17 cellular contexts compared by ENCODE assay signal in the genomic region with DNA sequence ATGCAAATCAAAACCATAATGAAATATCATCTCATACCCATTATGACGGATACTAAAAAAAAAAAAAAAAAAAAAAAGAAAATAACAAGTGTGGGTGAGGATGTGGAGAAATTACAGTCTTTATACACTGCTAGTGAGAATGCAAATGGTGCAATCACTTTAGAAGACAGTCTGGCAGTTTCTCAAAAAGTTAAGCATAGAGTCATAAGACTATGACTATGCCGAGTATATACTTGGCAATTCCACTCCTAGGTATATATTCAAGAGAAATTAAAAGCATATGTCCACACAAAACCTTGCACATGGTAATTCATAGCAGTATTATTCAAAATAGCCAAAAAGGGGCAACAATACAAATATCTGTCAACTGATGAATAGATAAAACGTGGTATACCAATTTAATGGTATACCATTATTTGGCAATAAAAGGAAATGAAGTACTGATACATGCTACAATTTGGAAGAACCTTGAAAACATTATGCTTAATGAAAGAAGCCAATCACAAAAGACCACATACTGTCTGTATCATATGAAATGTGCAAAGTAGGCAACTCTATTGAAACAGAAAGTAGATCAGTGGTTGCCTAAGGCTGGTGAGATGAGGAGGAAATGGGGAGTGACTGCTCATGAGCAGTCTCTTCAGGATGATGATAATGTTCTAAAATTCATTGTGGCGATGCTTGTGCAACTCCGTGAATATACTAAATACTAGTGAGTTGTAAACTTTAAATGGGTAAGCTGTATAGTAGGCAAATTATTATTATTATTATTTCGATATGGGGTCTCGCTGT.
DNase-seq lines count a peak whose midpoint lies in the region; ATAC-seq, FAIRE-seq and TF ChIP-seq lines count a peak whose summit lies in the region.
"Had no signal": no experiment of that assay in that cellular context is flagged by ENCODE, and none has a peak within 500 bp of the region (broad histone marks: within the 10 kb centered on the region; RNA-seq: fewer than 3 reads in every experiment).

No MANE protein-coding gene starts in this region.

- no peak overlapping the region for H2AFZ ChIP-seq in keratinocyte (ENCODE audit: control insufficient read depth, low read length)

- H3K9me3 ChIP-seq in keratinocyte (ENCODE audit: control insufficient read depth, low read depth, low read length) = no peaks in the 10 kb centered on the region
- H3K9me3 ChIP-seq: upper lobe of left lung had no signal

- H3K9me1 ChIP-seq in keratinocyte (ENCODE audit: control insufficient read depth, extremely low read depth, insufficient read depth, low read length) = no peaks in the 10 kb centered on the region

- H4K20me1 ChIP-seq in keratinocyte (ENCODE audit: control insufficient read depth, extremely low read depth, insufficient read depth, low read length) = no peaks in the 10 kb centered on the region

- ATAC-seq in GM18870 (IDR thresholded peaks at IDR 0.05; ENCODE audit: unreplicated experiment) (peak; percentile 48), left lobe of liver (no peak), HG03457 (IDR thresholded peaks at IDR 0.05; ENCODE audit: unreplicated experiment) (no peak), GM18868 (IDR thresholded peaks at IDR 0.05; ENCODE audit: unreplicated experiment) (no peak)
- ATAC-seq: naive thymus-derived CD4-positive, alpha-beta T cell; Panc1 had no signal

- H3K9ac ChIP-seq in keratinocyte (ENCODE audit: control insufficient read depth, extremely low read depth, insufficient read depth, low read length) = no peak overlapping the region

- TF ChIP-seq CTCF in choroid plexus epithelial cell (conservative IDR thresholded peaks at IDR 0.05; ENCODE audit: low read depth, low read length) = no peak
- no peak for TF ChIP-seq CTCF in keratinocyte (optimal IDR thresholded peaks at IDR 0.05 in 1 of 3, IDR thresholded peaks at IDR 0.05 in 1 of 3, conservative IDR thresholded peaks at IDR 0.05 in 1 of 3; ENCODE audit: extremely low read depth in 1 of 3, insufficient read depth in 2 of 3, low read length in 3 of 3)

- H3K27me3 ChIP-seq in keratinocyte (ENCODE audit: control insufficient read depth, extremely low read depth, insufficient read depth, low read length) = no peaks in the 10 kb centered on the region
- H3K27me3 ChIP-seq: upper lobe of left lung had no signal

- H3K36me3 ChIP-seq in keratinocyte (ENCODE audit: control insufficient read depth in 2 of 2, extremely low read depth in 1 of 2, insufficient read depth in 2 of 2, low read length in 2 of 2) = no peaks in the 10 kb centered on the region
- H3K36me3 ChIP-seq: upper lobe of left lung had no signal

- DNase-seq in MV-4-11 (lab: John Stamatoyannopoulos, UW) (peak; percentile 50), choroid plexus epithelial cell (ENCODE audit: low read depth) (peak; percentile 77), keratinocyte (ENCODE audit: low read depth, low spot score) (no peak), left lobe of liver (ENCODE audit: low spot score) (no peak)
- DNase-seq: activated effector memory CD4-positive, alpha-beta T cell treated with anti-CD3 and anti-CD28 coated beads, Interleukin-2, amount 50 U/mL, for 16 hours; anterior cingulate cortex; effector CD8-positive, alpha-beta T cell; H7; hippocampal formation; naive thymus-derived CD4-positive, alpha-beta T cell; NCI-H1694 treated with DMSO at 0.1 percent for 48 hours; stimulated activated naive CD4-positive, alpha-beta T cell treated with Interleukin-2 at 50 U/mL for 16 hours; upper lobe of left lung had no signal

- peak overlapping the region; percentile 29 for H3K4me2 ChIP-seq in keratinocyte (ENCODE audit: control insufficient read depth, extremely low read depth, insufficient read depth, low read depth, low read length)

- peaks cover 11% of the 10 kb centered on the region for H3K4me1 ChIP-seq in keratinocyte (ENCODE audit: control insufficient read depth, extremely low read depth, insufficient read depth, low read length)
- H3K4me1 ChIP-seq: upper lobe of left lung had no signal

- dilution Hi-C loops in keratinocyte (cut with MboI; ENCODE audit: extremely low pct_ligation_motif_present, low sequenced_read_pairs) = no loop called here

- no peak overlapping the region for H3K27ac ChIP-seq in keratinocyte (ENCODE audit: control insufficient read depth, insufficient read depth, low read length)
- H3K27ac ChIP-seq: upper lobe of left lung had no signal

- H3K79me2 ChIP-seq in keratinocyte (ENCODE audit: control insufficient read depth, insufficient read depth, low read length) = no peaks in the 10 kb centered on the region

- FAIRE-seq in keratinocyte (lab: Jason Lieb, UNC) = peak; percentile 34

- H3K4me3 ChIP-seq in choroid plexus epithelial cell (ENCODE audit: low read depth, low read length) (no peak overlapping the region), keratinocyte (ENCODE audit: control insufficient read depth in 2 of 3, extremely low read depth in 1 of 3, insufficient read depth in 2 of 3, low read depth in 1 of 3, low read length in 3 of 3) (no peak overlapping the region)
- H3K4me3 ChIP-seq: upper lobe of left lung had no signal

Comparison
In these comparisons a context has a peak if more than half of its experiments do, and no peak if none do; other contexts are left out.
1. DNase-seq: peak in MV-4-11 (single experiment) and choroid plexus epithelial cell (single experiment); none in keratinocyte (single experiment) and left lobe of liver (single experiment).